17 cellular contexts compared by ENCODE assay signal in the genomic region with DNA sequence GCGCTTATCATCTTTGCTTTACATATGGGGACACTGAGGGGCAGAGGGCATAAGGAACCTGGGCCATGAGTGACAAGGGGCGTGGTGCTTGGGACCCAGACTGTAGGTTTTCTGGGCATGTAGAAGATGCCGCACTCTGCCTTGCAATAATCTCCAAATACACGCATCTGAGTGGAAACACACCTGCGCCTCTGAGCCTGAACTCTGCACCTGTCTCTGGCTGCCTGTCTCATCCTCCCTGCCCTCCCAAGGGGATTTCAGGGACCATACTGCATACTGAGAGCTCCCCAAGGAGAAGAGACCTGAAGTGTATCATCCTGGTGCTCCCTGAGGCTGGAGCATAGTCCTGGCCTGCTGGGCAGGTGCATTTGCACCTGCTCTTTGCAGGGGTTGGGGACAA. TPM values are rescaled to one million over a fixed set of nuclear protein-coding genes. Genes with fewer than 3 reads are reported as not detected.
DNase-seq lines count a peak whose midpoint lies in the region; ATAC-seq, FAIRE-seq and TF ChIP-seq lines count a peak whose summit lies in the region.
"Had no signal": no experiment of that assay in that cellular context is flagged by ENCODE, and none has a peak within 500 bp of the region (broad histone marks: within the 10 kb centered on the region; RNA-seq: fewer than 3 reads in every experiment).

No MANE protein-coding gene starts in this region.

- H3K4ac ChIP-seq in H1 (replicated peaks; ENCODE audit: insufficient read length, low read depth, low read length): no peak overlapping the region

- no peak for TF ChIP-seq EP300 in H1 (IDR thresholded peaks at IDR 0.05; ENCODE audit: borderline replicate concordance in 1 of 2, low read depth in 2 of 2, low read length in 2 of 2)
- no peak for TF ChIP-seq EP300 in tibial nerve (IDR thresholded peaks at IDR 0.05)

- H2BK12ac ChIP-seq in H1 (ENCODE audit: low read depth, low read length): no peak overlapping the region

- no peak for DNase-seq in activated T-cell treated with anti-CD3 and anti-CD28 coated beads, Interleukin-2, amount 50 U/mL, for 72 hours
- no peak for DNase-seq in activated T-cell treated with anti-CD3 and anti-CD28 coated beads, Interleukin-2, amount 50 U/mL, for 48 hours
- DNase-seq in H1 (ENCODE audit: low read depth in 1 of 2, low spot score in 2 of 2): no peak
- peak; percentile 41 for DNase-seq in spleen
- DNase-seq in superior temporal gyrus (ENCODE audit: extremely low spot score): no peak
- DNase-seq in tibial nerve (ENCODE audit: low spot score in 2 of 2): no peak
- DNase-seq: hippocampal formation; nephron progenitor cell; NK-92 treated with Interleukin-12 subunit alpha and Interleukin-12 subunit beta, amount 100 ng/mL, for 24 hours; SJCRH30; stimulated activated naive CD8-positive, alpha-beta T cell treated with anti-CD3 and anti-CD28 coated beads, Interleukin-15, Interleukin-2, amounts not matched to agents 100 U/mL and 50 U/mL, for 24 hours had no signal

- no peak overlapping the region for H2BK120ac ChIP-seq in H1 (replicated peaks; ENCODE audit: low read depth, low read length)

- H3K9me3 ChIP-seq in OCI-LY1 (ENCODE audit: low read length) (no peaks in the 10 kb centered on the region), H1 (ENCODE audit: insufficient read depth in 2 of 2, low read depth in 1 of 2, low read length in 1 of 2) (peaks cover 0 to 6% of the 10 kb centered on the region in 2 experiments; a peak in 3 of 4 replicates), spleen (peaks cover 0 to 7% (median 0%) of the 10 kb centered on the region in 8 donors), tibial nerve (peaks cover 0 to 18% (median 0%) of the 10 kb centered on the region in 4 donors)
- H3K9me3 ChIP-seq: ascending aorta, left lung, right atrium auricular region, SJCRH30 had no signal

- H2AK5ac ChIP-seq in H1 (ENCODE audit: low read depth, low read length): 0 out of 2 replicates have a peak overlapping the region, but pooled peaks have one; percentile 86

- no peak overlapping the region for H3K18ac ChIP-seq in H1 (ENCODE audit: extremely low read depth, low read length)

- H3K4me1 ChIP-seq in OCI-LY1 (ENCODE audit: insufficient read depth, low read length, severe bottlenecking) (peaks cover 55% of the 10 kb centered on the region), H1 (replicated peaks in 1 of 4; ENCODE audit: control insufficient read depth in 3 of 4, insufficient read depth in 4 of 4, low read length in 3 of 4) (no peaks in the 10 kb centered on the region), spleen (peaks cover 0 to 46% (median 29%) of the 10 kb centered on the region in 6 donors), tibial nerve (no peaks in the 10 kb centered on the region)
- H3K4me1 ChIP-seq: ascending aorta, right atrium auricular region, SJCRH30 had no signal

- peak overlapping the region; percentile 46 for H3K27ac Mint-ChIP-seq in activated T-cell treated with anti-CD3 and anti-CD28 coated beads, Interleukin-2, amount 50 U/mL, for 72 hours
- H3K27ac Mint-ChIP-seq: nephron progenitor cell had no signal

- no peak for TF ChIP-seq RAD21 in H1 (IDR thresholded peaks at IDR 0.05 in 1 of 2, conservative IDR thresholded peaks at IDR 0.05 in 1 of 2; ENCODE audit: low read depth in 2 of 2, low read length in 2 of 2)

- H3K79me1 ChIP-seq in H1 (ENCODE audit: low read depth, low read length): no peaks in the 10 kb centered on the region

- H3K4me3 ChIP-seq in OCI-LY1 (ENCODE audit: low read depth, low read length, poor library complexity, severe bottlenecking): no peak overlapping the region
- no peak overlapping the region for H3K4me3 ChIP-seq in H1 (ENCODE audit: extremely low read depth in 1 of 4, insufficient read depth in 2 of 4, low read depth in 3 of 4, low read length in 4 of 4)
- no peak overlapping the region for H3K4me3 ChIP-seq in spleen
- H3K4me3 ChIP-seq in tibial nerve: no peak overlapping the region
- H3K4me3 ChIP-seq: ascending aorta, esophagus muscularis mucosa, left lung, right atrium auricular region, SJCRH30 had no signal

- H3K27me3 ChIP-seq in OCI-LY1 (ENCODE audit: insufficient read depth, low read length) (no peaks in the 10 kb centered on the region), H1 (replicated peaks in 1 of 4; ENCODE audit: control insufficient read depth in 3 of 4, extremely low read depth in 1 of 4, insufficient read depth in 3 of 4, low read length in 3 of 4) (0 out of 7 replicates have a peak, but pooled peaks cover 0 to 2% (median 0%) of the 10 kb centered on the region in 4 experiments), spleen (replicated peaks in 1 of 7) (no peaks in the 10 kb centered on the region), tibial nerve (no peaks in the 10 kb centered on the region)
- H3K27me3 ChIP-seq: ascending aorta, left lung, right atrium auricular region, SJCRH30 had no signal

- peak overlapping the region; percentile 88; the same call in 1 of the 2 replicates for H2BK15ac ChIP-seq in H1 (ENCODE audit: low read length)

- peak overlapping the region; percentile 90 for H3K27ac ChIP-seq in OCI-LY1 (ENCODE audit: low read depth, low read length, poor library complexity, severe bottlenecking)
- no peak overlapping the region for H3K27ac ChIP-seq in H1 (ENCODE audit: low read depth, low read length)
- H3K27ac ChIP-seq in spleen: peak overlapping the region in 4 of 8 donors; percentile 52 to 76 (median 67)
- H3K27ac ChIP-seq in tibial nerve: no peak overlapping the region
- H3K27ac ChIP-seq: ascending aorta, SJCRH30 had no signal

- FAIRE-seq in H1 (lab: Jason Lieb, UNC): no peak

- H3K9ac ChIP-seq in OCI-LY1 (ENCODE audit: low read length) (peak overlapping the region; percentile 16; the same call in 1 of the 2 replicates), H1 (replicated peaks in 1 of 4; ENCODE audit: extremely low read depth in 1 of 4, low read depth in 3 of 4, low read length in 3 of 4) (no peak overlapping the region)

- H4K5ac ChIP-seq in H1 (ENCODE audit: insufficient read length, low read depth, low read length): no peak overlapping the region

- H3K36me3 Mint-ChIP-seq in activated T-cell treated with anti-CD3 and anti-CD28 coated beads, Interleukin-2, amount 50 U/mL, for 72 hours (ENCODE audit: insufficient read depth in 2 of 2): peaks cover 25 to 26% of the 10 kb centered on the region in 2 donors

- 89% methylated on average over 5 of the region's 5 CpGs; no CpG with 5 or more reads in 1 of the 2 experiments for WGBS in H1 (ENCODE audit: extremely low coverage in 1 of 2, insufficient coverage in 1 of 2, insufficient read length in 1 of 2, insufficient replicate concordance in 2 of 2, low coverage in 1 of 2, low lambda C conversion rate in 2 of 2, missing lambda C conversion rate in 1 of 2), 2 experiments
- 66 to 83% (median 80%) methylated on average over 5 of the region's 5 CpGs for WGBS in spleen, 5 donors
- 83 to 94% methylated on average over 5 of the region's 5 CpGs for WGBS in tibial nerve, 2 donors

- H2AFZ ChIP-seq in OCI-LY1 (ENCODE audit: low read length): no peak overlapping the region
- no peak overlapping the region for H2AFZ ChIP-seq in H1 (ENCODE audit: low read length)

- H4K20me1 ChIP-seq in OCI-LY1 (ENCODE audit: insufficient read depth, low read length) (no peaks in the 10 kb centered on the region), H1 (replicated peaks in 1 of 2; ENCODE audit: control insufficient read depth in 1 of 2, insufficient read depth in 2 of 2, low read length in 2 of 2) (no peaks in the 10 kb centered on the region)

- CTCF ChIA-PET in H1 (lab: Charles Lee; ENCODE audit: partially characterized antibody): no interaction called here

- H3K79me2 ChIP-seq in OCI-LY1 (ENCODE audit: insufficient read depth, low read length): 0 out of 2 replicates have a peak, but pooled peaks cover 6% of the 10 kb centered on the region
- H3K79me2 ChIP-seq in H1 (ENCODE audit: control insufficient read depth in 1 of 2, insufficient read depth in 2 of 2, low read length in 2 of 2): no peaks in the 10 kb centered on the region

- H4K8ac ChIP-seq in H1 (ENCODE audit: extremely low read depth, insufficient read depth, low read length): no peak overlapping the region; the same call in 1 of the 2 replicates

- POLR2A ChIA-PET in H1 (lab: Charles Lee; ENCODE audit: partially characterized antibody): no interaction called here

- no peaks in the 10 kb centered on the region; the same call in 1 of the 2 replicates for H3K23me2 ChIP-seq in H1 (ENCODE audit: low read depth, low read length)

- intact Hi-C loops in spleen (cut with DNase I; ENCODE audit: low total_unique reads): no loop called here

- H3K56ac ChIP-seq in H1 (replicated peaks; ENCODE audit: insufficient read length, low read depth, low read length): no peak overlapping the region

- no peak overlapping the region for H3K14ac ChIP-seq in H1 (ENCODE audit: insufficient read length)

- H3K27me3 Mint-ChIP-seq in activated T-cell treated with anti-CD3 and anti-CD28 coated beads, Interleukin-2, amount 50 U/mL, for 72 hours (ENCODE audit: low read depth): no peaks in the 10 kb centered on the region

- TF ChIP-seq POLR2A in H1 (IDR thresholded peaks at IDR 0.05; ENCODE audit: control extremely low read depth in 1 of 2, low read depth in 2 of 2, low read length in 2 of 2): no peak
- TF ChIP-seq POLR2A in spleen (IDR thresholded peaks at IDR 0.05): no peak
- TF ChIP-seq POLR2A in tibial nerve (IDR thresholded peaks at IDR 0.05): no peak

- H3K9me2 ChIP-seq in OCI-LY1 (ENCODE audit: low read depth, low read length): no peaks in the 10 kb centered on the region

- H3K4me3 Mint-ChIP-seq in activated T-cell treated with anti-CD3 and anti-CD28 coated beads, Interleukin-2, amount 50 U/mL, for 72 hours: no peak overlapping the region
- H3K4me3 Mint-ChIP-seq: nephron progenitor cell had no signal

- H3K36me3 ChIP-seq in OCI-LY1 (ENCODE audit: insufficient read depth, low read length) (peaks cover 79% of the 10 kb centered on the region), H1 (ENCODE audit: control insufficient read depth in 2 of 4, insufficient read depth in 4 of 4, low read length in 3 of 4) (no peaks in the 10 kb centered on the region), spleen (peaks cover 0 to 37% (median 0%) of the 10 kb centered on the region in 6 donors), tibial nerve (no peaks in the 10 kb centered on the region)
- H3K36me3 ChIP-seq: ascending aorta, esophagus muscularis mucosa, left lung, right atrium auricular region, SJCRH30 had no signal

- peaks cover 4 to 9% of the 10 kb centered on the region in 2 donors for H3K9me3 Mint-ChIP-seq in activated T-cell treated with anti-CD3 and anti-CD28 coated beads, Interleukin-2, amount 50 U/mL, for 72 hours

- peaks cover 12% of the 10 kb centered on the region for H3F3A ChIP-seq in OCI-LY1 (ENCODE audit: insufficient read depth, low read length)

- peaks cover 31% of the 10 kb centered on the region for H3K4me1 Mint-ChIP-seq in activated T-cell treated with anti-CD3 and anti-CD28 coated beads, Interleukin-2, amount 50 U/mL, for 72 hours (ENCODE audit: low read depth)
- H3K4me1 Mint-ChIP-seq: nephron progenitor cell had no signal

- TF ChIP-seq CTCF in OCI-LY1 (IDR thresholded peaks at IDR 0.05; ENCODE audit: low read length) (no peak), H1 (IDR thresholded peaks at IDR 0.05; ENCODE audit: control extremely low read depth in 1 of 3, insufficient read depth in 1 of 3, low read depth in 1 of 3, low read length in 3 of 3) (no peak), spleen (IDR thresholded peaks at IDR 0.05 in 8 of 11, conservative IDR thresholded peaks at IDR 0.05 in 3 of 11) (no peak), tibial nerve (IDR thresholded peaks at IDR 0.05) (no peak)

- H3K4me2 ChIP-seq in OCI-LY1 (ENCODE audit: low read length) (peak overlapping the region; percentile 32; the same call in 1 of the 2 replicates), H1 (ENCODE audit: insufficient read depth in 1 of 2, low read depth in 2 of 2, low read length in 2 of 2) (no peak overlapping the region)

- no peak overlapping the region for H2BK5ac ChIP-seq in H1 (ENCODE audit: low read depth, low read length)

- no peak overlapping the region for H4K91ac ChIP-seq in H1 (replicated peaks; ENCODE audit: insufficient read length, low read length)

- peak overlapping the region; percentile 48; the same call in 1 of the 2 replicates for H2BK20ac ChIP-seq in H1 (ENCODE audit: low read length)

- ATAC-seq in activated T-cell treated with anti-CD3 and anti-CD28 coated beads, Interleukin-2, amount 50 U/mL, for 72 hours (replicated peaks in 1 of 2): no peak
- ATAC-seq in HG02852 (IDR thresholded peaks at IDR 0.05; ENCODE audit: unreplicated experiment): no peak
- ATAC-seq: stimulated activated naive CD8-positive, alpha-beta T cell treated with anti-CD3 and anti-CD28 coated beads, Interleukin-15, Interleukin-2, amounts not matched to agents 100 U/mL and 50 U/mL, for 24 hours had no signal

- H3K23ac ChIP-seq in H1 (ENCODE audit: insufficient read length): no peak overlapping the region

RNA-seq across cellular contexts. Expression of gene ASMTL, which starts 34.7 kb away (rescaled TPM):
- total RNA-seq in activated T-cell treated with anti-CD3 and anti-CD28 coated beads, Interleukin-2, amount 50 U/mL, for 72 hours: 100 to 1,000 TPM in 1 of 2 donors, 10 to 100 TPM in 1; 70.4 to 101 TPM
- 75.4 and 81.4 TPM in 2 replicates for total RNA-seq in H1 (2021; fragmentation: NEBNext Ultra II Directional; extraction: Animal tissue kit (Norgen Biotek cat#: 25700))
- polyA plus RNA-seq in H1 (2011; rRNA removed) (75.6 and 130 TPM in 2 replicates), spleen (10 to 100 TPM; 25.0 to 28.8 (median 26.6) TPM)
- 92.6 TPM for polyA plus RNA-seq in H1 (2011; cell fraction: cytosol; rRNA removed)
- polyA plus RNA-seq in H1 (2011; cell fraction: nucleus; rRNA removed): 104 TPM
- 51.7 to 90.7 TPM (median 78.8 TPM) in 4 replicates for polyA plus RNA-seq in H1 (2012, experiment 1 of 2)
- polyA plus RNA-seq in H1 (2012, experiment 2 of 2): 57.9 TPM
- polyA plus RNA-seq in H1 (2013, experiment 1 of 2): 41.0 TPM
- polyA plus RNA-seq in H1 (2013, experiment 2 of 2): 39.2 TPM
- 47.0 and 49.0 TPM in 2 replicates for polyA minus RNA-seq in H1 (2011; rRNA and poly(A)+ RNA removed)
- 52.1 TPM for polyA minus RNA-seq in H1 (2011; cell fraction: cytosol; rRNA and poly(A)+ RNA removed)
- polyA minus RNA-seq in H1 (2011; cell fraction: nucleus; rRNA and poly(A)+ RNA removed): 46.7 TPM
- total RNA-seq in spleen (10 to 100 TPM; 21.3 to 35.5 (median 27.9) TPM), tibial nerve (10 to 100 TPM; 25.1 to 47.2 (median 43.3) TPM)

RNA-seq across cellular contexts. Expression of gene P2RY8, which starts 49.6 kb away (rescaled TPM):
- 10 to 100 TPM; 40.1 to 45.7 TPM for total RNA-seq in activated T-cell treated with anti-CD3 and anti-CD28 coated beads, Interleukin-2, amount 50 U/mL, for 72 hours
- 0.09 and 0.11 TPM in 2 replicates for total RNA-seq in H1 (2021; fragmentation: NEBNext Ultra II Directional; extraction: Animal tissue kit (Norgen Biotek cat#: 25700))
- polyA plus RNA-seq in H1 (2011; rRNA removed): 0.15 and 0.19 TPM in 2 replicates
- polyA plus RNA-seq in H1 (2011; cell fraction: cytosol; rRNA removed): 0.16 TPM
- 0.47 TPM for polyA plus RNA-seq in H1 (2011; cell fraction: nucleus; rRNA removed)
- polyA plus RNA-seq in H1 (2012, experiment 1 of 2): 0.08 to 0.36 TPM (median 0.27 TPM) in 4 replicates
- polyA plus RNA-seq in H1 (2012, experiment 2 of 2): 0.10 TPM
- polyA plus RNA-seq in H1 (2013, experiment 1 of 2): 0.30 TPM
- polyA plus RNA-seq in H1 (2013, experiment 2 of 2): 0.20 TPM
- polyA minus RNA-seq in H1 (2011; rRNA and poly(A)+ RNA removed): 0.10 and 0.16 TPM in 2 replicates
- not detected for polyA minus RNA-seq in H1 (2011; cell fraction: cytosol; rRNA and poly(A)+ RNA removed)
- polyA minus RNA-seq in H1 (2011; cell fraction: nucleus; rRNA and poly(A)+ RNA removed): 0.20 TPM
- total RNA-seq in spleen: 10 to 100 TPM; 19.5 to 32.2 (median 30.0) TPM
- 10 to 100 TPM in 1 of 3 donors, 1 to 10 TPM in 2; 8.1 to 15.5 (median 8.5) TPM for polyA plus RNA-seq in spleen
- total RNA-seq in tibial nerve: 1 to 10 TPM in 3 of 4 donors, under 1 TPM in 1; 0.84 to 2.8 (median 1.2) TPM

Comparison
In these comparisons a context has a peak if more than half of its experiments do, and no peak if none do; other contexts are left out.
1. RNA of gene P2RY8, which starts 49.6 kb away (total RNA-seq): 40.1 to 45.7 TPM in activated T-cell treated with anti-CD3 and anti-CD28 coated beads, Interleukin-2, amount 50 U/mL, for 72 hours and 19.5 to 32.2 TPM in spleen; 0.84 to 2.8 TPM in tibial nerve and 0.09 to 0.11 TPM in H1; every median in the first group is over 4 times any median in the second.